1 cellular context compared by ENCODE assay signal in genomic region chr19:10701955-10702307, GRCh38.
A peak's percentile ranks its signal among the peaks of the same experiment; 100 is the strongest.
TF ChIP-seq lines count a peak whose summit lies in the region.

No MANE protein-coding gene starts in this region.

TF ChIP-seq in K562, 482 proteins besides CTCF, POLR2A, EP300 and RAD21 (continues in another document):
- peak in 1 of 2 experiments; percentile 81; a peak in 2 of 4 replicates for TF ChIP-seq SIN3A (IDR thresholded peaks at IDR 0.05; ENCODE audit: borderline replicate concordance in 2 of 2, control insufficient read depth in 1 of 2, low read depth in 2 of 2, low read length in 2 of 2)
- TF ChIP-seq GTF2B (IDR thresholded peaks at IDR 0.05; ENCODE audit: extremely low read depth, insufficient read length), result no peak
- TF ChIP-seq PYGO2 (tag; IDR thresholded peaks at IDR 0.05), result no peak
- no peak for TF ChIP-seq TCF15 (CRISPR knock-in tag; IDR thresholded peaks at IDR 0.05)
- TF ChIP-seq TRIM24 (IDR thresholded peaks at IDR 0.05), result no peak
- no peak for TF ChIP-seq GATAD2B (IDR thresholded peaks at IDR 0.05; ENCODE audit: borderline replicate concordance)
- no peak for TF ChIP-seq NR1H2 (CRISPR knock-in tag; IDR thresholded peaks at IDR 0.05)
- TF ChIP-seq NELFE (IDR thresholded peaks at IDR 0.05; ENCODE audit: insufficient read depth, insufficient read length), result no peak
- TF ChIP-seq XRCC4 (IDR thresholded peaks at IDR 0.05; ENCODE audit: extremely low read depth, insufficient read depth, insufficient read length), result no peak
- TF ChIP-seq RBBP5 (IDR thresholded peaks at IDR 0.05; ENCODE audit: borderline replicate concordance, insufficient read depth, low read length, poor library complexity, severe bottlenecking), result peak; percentile 23
- no peak for TF ChIP-seq ZNF239 (CRISPR knock-in tag; IDR thresholded peaks at IDR 0.05)
- no peak for TF ChIP-seq THRA (IDR thresholded peaks at IDR 0.05)
- no peak for TF ChIP-seq SREBF2 (CRISPR knock-in tag; IDR thresholded peaks at IDR 0.05)
- TF ChIP-seq ZBTB11 (CRISPR knock-in tag; IDR thresholded peaks at IDR 0.05), result peak in 1 of 3 experiments; percentile 71; a peak in 1 of 6 replicates
- no peak for TF ChIP-seq CBFA2T2 (conservative IDR thresholded peaks at IDR 0.05)
- TF ChIP-seq PURB (CRISPR knock-in tag; IDR thresholded peaks at IDR 0.05; ENCODE audit: low read depth), result no peak
- TF ChIP-seq ZNF592 (IDR thresholded peaks at IDR 0.05), result no peak
- TF ChIP-seq SIX5 (IDR thresholded peaks at IDR 0.05; ENCODE audit: borderline replicate concordance in 1 of 2, insufficient read depth in 1 of 2, low read depth in 1 of 2, low read length in 2 of 2), result no peak
- no peak for TF ChIP-seq NFYB (IDR thresholded peaks at IDR 0.05; ENCODE audit: extremely low read depth, insufficient read length)
- TF ChIP-seq RBFOX2 (IDR thresholded peaks at IDR 0.05; ENCODE audit: low read depth, low read length), result no peak
- no peak for TF ChIP-seq KLF13 (tag; IDR thresholded peaks at IDR 0.05; ENCODE audit: borderline replicate concordance, low read depth)
- TF ChIP-seq CREM (IDR thresholded peaks at IDR 0.05; ENCODE audit: low read depth), result 0 out of 2 replicates have a peak, but pooled peaks have one; percentile 57
- no peak for TF ChIP-seq NFATC3 (IDR thresholded peaks at IDR 0.05)
- TF ChIP-seq ATF1 (CRISPR knock-in tag; IDR thresholded peaks at IDR 0.05), result no peak
- no peak; the same call in none of the 2 replicates for TF ChIP-seq ATF1 (tag; IDR thresholded peaks at IDR 0.05)
- no peak for TF ChIP-seq DLX4 (CRISPR knock-in tag; IDR thresholded peaks at IDR 0.05)
- TF ChIP-seq PTRF (tag; IDR thresholded peaks at IDR 0.05), result no peak
- no peak for TF ChIP-seq NONO (IDR thresholded peaks at IDR 0.05; ENCODE audit: low read depth in 2 of 2, low read length in 1 of 2)
- TF ChIP-seq FOXA3 (CRISPR knock-in tag; conservative IDR thresholded peaks at IDR 0.05 in 1 of 2, IDR thresholded peaks at IDR 0.05 in 1 of 2), result no peak
- TF ChIP-seq CHD4 (IDR thresholded peaks at IDR 0.05; ENCODE audit: insufficient read depth, insufficient replicate concordance, low read depth, low read length, poor library complexity, severe bottlenecking), result no peak
- TF ChIP-seq MAFG (tag; conservative IDR thresholded peaks at IDR 0.05), result no peak
- peak; percentile 93 for TF ChIP-seq PRDM10 (IDR thresholded peaks at IDR 0.05; ENCODE audit: partially characterized antibody)
- no peak for TF ChIP-seq CHD2 (IDR thresholded peaks at IDR 0.05; ENCODE audit: low read depth, low read length)
- 0 out of 2 replicates have a peak, but pooled peaks have one; percentile 42 for TF ChIP-seq NCOA1 (IDR thresholded peaks at IDR 0.05; ENCODE audit: low read depth)
- TF ChIP-seq KLF16 (IDR thresholded peaks at IDR 0.05), result peak; percentile 25; the same call in 1 of the 2 replicates
- TF ChIP-seq PRMT5 (CRISPR knock-in tag; IDR thresholded peaks at IDR 0.05), result no peak
- no peak for TF ChIP-seq HNRNPH1 (optimal IDR thresholded peaks at IDR 0.05; ENCODE audit: low read depth, low read length)
- no peak for TF ChIP-seq ZBTB1 (CRISPR knock-in tag; IDR thresholded peaks at IDR 0.05; ENCODE audit: borderline replicate concordance, low read depth)
- no peak for TF ChIP-seq BCLAF1 (IDR thresholded peaks at IDR 0.05; ENCODE audit: borderline replicate concordance in 1 of 2, control insufficient read depth in 1 of 2, low read depth in 2 of 2, low read length in 1 of 2)
- no peak for TF ChIP-seq MTA3 (IDR thresholded peaks at IDR 0.05; ENCODE audit: borderline replicate concordance)
- TF ChIP-seq RBM39 (optimal IDR thresholded peaks at IDR 0.05; ENCODE audit: low read depth, low read length), result peak; percentile 65
- no peak for TF ChIP-seq RFX7 (CRISPR knock-in tag; IDR thresholded peaks at IDR 0.05)
- no peak for TF ChIP-seq ZC3H11A (IDR thresholded peaks at IDR 0.05; ENCODE audit: low read depth, low read length)
